In genomic region chr22:31625661-31626426, GRCh38 we compare ENCODE assay signal across 8 cellular contexts. TPM values are rescaled to one million over a fixed set of nuclear protein-coding genes. Genes with fewer than 3 reads are reported as not detected.
DNase-seq lines count a peak whose midpoint lies in the region; ATAC-seq and TF ChIP-seq lines count a peak whose summit lies in the region.

No MANE protein-coding gene starts in this region.

- peaks cover 44% of the 10 kb centered on the region for H3K79me1 ChIP-seq in mesendoderm (ENCODE audit: low read length)

- no CpG with 5 or more reads among the region's 31 CpGs for WGBS in mesendoderm (ENCODE audit: extremely low coverage, insufficient coverage, low lambda C conversion rate)

- H3K9ac ChIP-seq in mesendoderm (ENCODE audit: low read length), result peak overlapping the region; percentile 48

- TF ChIP-seq POLR2A in breast epithelium (IDR thresholded peaks at IDR 0.05), result no peak

- H3K4me1 ChIP-seq in breast epithelium (peaks cover 8 to 12% of the 10 kb centered on the region in 2 donors), mesendoderm (ENCODE audit: control insufficient read depth, low read depth, low read length) (peaks cover 4% of the 10 kb centered on the region)

- intact Hi-C loops in breast epithelium (cut with DNase I; ENCODE audit: low total_unique reads), result no loop called here
- intact Hi-C loops in MCF 10A (cut with micrococcal nuclease), result no loop called here

- H3K4me1 Mint-ChIP-seq in MCF 10A (ENCODE audit: insufficient read depth, unreplicated experiment) (peaks cover 12% of the 10 kb centered on the region), type B pancreatic cell (ENCODE audit: unreplicated experiment) (peaks cover 28% of the 10 kb centered on the region)

- POLR2A ChIA-PET in MCF 10A (lab: Yijun Ruan, JAX), result no interaction called here

- H3K4ac ChIP-seq in mesendoderm (ENCODE audit: low read depth, low read length), result no peak overlapping the region

- no peak for ATAC-seq in GM21423 (IDR thresholded peaks at IDR 0.05; ENCODE audit: unreplicated experiment)

- H3K36me3 Mint-ChIP-seq in MCF 10A (ENCODE audit: insufficient read depth, unreplicated experiment) (peaks cover 65% of the 10 kb centered on the region), type B pancreatic cell (no peaks in the 10 kb centered on the region)

- no TSS peak for BruUV-seq in MCF 10A (replicated peaks; lab: Mats Ljungman, UMichigan)

- H3K4me3 ChIP-seq in breast epithelium (peak overlapping the region in 2 of 3 donors; percentile 28 to 52), mesendoderm (ENCODE audit: low read length) (no peak overlapping the region)

- H3K36me3 ChIP-seq in breast epithelium, result no peaks in the 10 kb centered on the region
- H3K36me3 ChIP-seq in mesendoderm (ENCODE audit: control insufficient read depth, insufficient read depth, low read length), result peaks cover 2% of the 10 kb centered on the region

- H3K23ac ChIP-seq in mesendoderm (ENCODE audit: low read length), result no peak overlapping the region

- peak overlapping the region; percentile 62 for H3K56ac ChIP-seq in mesendoderm (ENCODE audit: low read length)

- CTCF ChIA-PET in MCF 10A (lab: Yijun Ruan, JAX), result interaction anchor here (0.7 to 1.4 kb wide), 3 partner anchors 8 to 40 kb away, joined by 3 to 4 read pairs (median 4); no protein-coding TSS in a partner anchor

- DNase-seq in breast epithelium (ENCODE audit: low spot score in 2 of 2), result peak in 1 of 2 donors; percentile 66
- no peak for DNase-seq in MCF 10A (ENCODE audit: unreplicated experiment)
- peak; percentile 82 for DNase-seq in ecto neural progenitor cell (ENCODE audit: low spot score)
- DNase-seq in mesendoderm, result peak; percentile 87
- no peak for DNase-seq in type B pancreatic cell (ENCODE audit: extremely low spot score, unreplicated experiment)
- no peak for DNase-seq in SW480 (ENCODE audit: low spot score)
- no peak for DNase-seq in activated T-cell treated with anti-CD3 and anti-CD28 coated beads for 4 hours

- H3K4me3 Mint-ChIP-seq in MCF 10A (ENCODE audit: unreplicated experiment) (no peak overlapping the region), type B pancreatic cell (peak overlapping the region; percentile 44)

- no peak overlapping the region for H2AK5ac ChIP-seq in mesendoderm (ENCODE audit: low read length)

- H3K27ac ChIP-seq in breast epithelium (peak overlapping the region; percentile 57 to 94), mesendoderm (ENCODE audit: low read depth, low read length) (peak overlapping the region; percentile 22)

- no peaks in the 10 kb centered on the region for H3K9me3 ChIP-seq in breast epithelium

- H4K8ac ChIP-seq in mesendoderm (ENCODE audit: low read depth, low read length), result no peak overlapping the region

- no peak overlapping the region for H3K18ac ChIP-seq in mesendoderm (ENCODE audit: low read length)

- TF ChIP-seq CTCF in breast epithelium (IDR thresholded peaks at IDR 0.05) (no peak), MCF 10A (IDR thresholded peaks at IDR 0.05; ENCODE audit: unreplicated experiment) (no peak), type B pancreatic cell (conservative IDR thresholded peaks at IDR 0.05) (no peak)

- H3K27me3 Mint-ChIP-seq in MCF 10A (ENCODE audit: insufficient read depth, unreplicated experiment) (no peaks in the 10 kb centered on the region), type B pancreatic cell (no peaks in the 10 kb centered on the region)

- H2BK120ac ChIP-seq in mesendoderm (ENCODE audit: low read depth, low read length), result no peak overlapping the region

- H2BK15ac ChIP-seq in mesendoderm (replicated peaks; ENCODE audit: low read depth), result no peak overlapping the region

- H3K9me3 Mint-ChIP-seq in MCF 10A (ENCODE audit: unreplicated experiment) (no peaks in the 10 kb centered on the region), type B pancreatic cell (no peaks in the 10 kb centered on the region)

- no peak overlapping the region for H4K5ac ChIP-seq in mesendoderm (ENCODE audit: low read length)

- no peak overlapping the region for H3K4me2 ChIP-seq in mesendoderm (ENCODE audit: low read length)

- no peak overlapping the region for H2BK5ac ChIP-seq in mesendoderm (ENCODE audit: low read length)

- H3K27me3 ChIP-seq in breast epithelium (no peaks in the 10 kb centered on the region), mesendoderm (ENCODE audit: insufficient read depth, low read length, poor library complexity) (no peaks in the 10 kb centered on the region)

- H3K27ac Mint-ChIP-seq in MCF 10A (ENCODE audit: low read depth, unreplicated experiment), result no peak overlapping the region
- H3K27ac Mint-ChIP-seq in type B pancreatic cell, result no peak overlapping the region

- H3K79me2 ChIP-seq in mesendoderm (ENCODE audit: control insufficient read depth, insufficient read depth, low read length), result peaks cover 50% of the 10 kb centered on the region

RNA-seq across cellular contexts. Expression of gene PISD, which starts 36.2 kb away (rescaled TPM):
- total RNA-seq in breast epithelium (10 to 100 TPM; 49.6 to 58.7 (median 57.0) TPM), MCF 10A (2022) (38.3 and 48.2 TPM in 2 replicates), type B pancreatic cell (ENCODE audit: low replicate concordance) (39.5 and 47.6 TPM in 2 replicates)
- 26.7 TPM for polyA plus RNA-seq in mesendoderm (2013, experiment 1 of 2)
- 26.6 TPM for polyA plus RNA-seq in mesendoderm (2013, experiment 2 of 2)

Comparison
In these comparisons a context has a peak if more than half of its experiments do, and no peak if none do; other contexts are left out.
1. DNase-seq: peak in ecto neural progenitor cell (single experiment) and mesendoderm (single experiment); none in MCF 10A (single experiment), type B pancreatic cell (single experiment), SW480 (single experiment) and activated T-cell treated with anti-CD3 and anti-CD28 coated beads for 4 hours (single experiment).